ENCODE assay signal across 8 cellular contexts in genomic region chr2:207692206-207693065, GRCh38. TPM values are rescaled to one million over a fixed set of nuclear protein-coding genes. Genes with fewer than 3 reads are reported as not detected.
DNase-seq lines count a peak whose midpoint lies in the region; ATAC-seq, FAIRE-seq and TF ChIP-seq lines count a peak whose summit lies in the region.

No MANE protein-coding gene starts in this region.

- no peak for TF ChIP-seq POLR2A in H54 (IDR thresholded peaks at IDR 0.05; ENCODE audit: low read depth, low read length)

- ATAC-seq in GM21528 (IDR thresholded peaks at IDR 0.05; ENCODE audit: low FRiP score, unreplicated experiment): no peak
- no peak for ATAC-seq in HG03135 (IDR thresholded peaks at IDR 0.05; ENCODE audit: unreplicated experiment)

- peaks cover 30% of the 10 kb centered on the region for H3F3A ChIP-seq in PC-9 (ENCODE audit: insufficient read depth, low read depth)

- no peak overlapping the region for H3K27ac ChIP-seq in PC-9

- H3K4me3 ChIP-seq in PC-9: no peak overlapping the region

- peak; percentile 53; the same call in 1 of the 2 replicates for TF ChIP-seq CTCF in PC-9 (conservative IDR thresholded peaks at IDR 0.05)

- POLR2A ChIA-PET in PC-9 (lab: Charles Lee; ENCODE audit: unreplicated experiment): no interaction called here

- no peak overlapping the region for H3K4me2 ChIP-seq in PC-9

- FAIRE-seq in H54 (lab: Jason Lieb, UNC): peak; percentile 33

- H3K27me3 ChIP-seq in PC-9 (ENCODE audit: insufficient read depth, low read depth): no peaks in the 10 kb centered on the region

- BruUV-seq in PC-9 (replicated peaks; lab: Mats Ljungman, UMichigan): no TSS peak

- no peaks in the 10 kb centered on the region for H4K20me1 ChIP-seq in PC-9 (ENCODE audit: insufficient read depth)

- DNase-seq in CD1c-positive myeloid dendritic cell (ENCODE audit: extremely low spot score) (peak; percentile 70), H54 (ENCODE audit: insufficient read length, low spot score) (peak; percentile 38), PC-9 (no peak), iPS-NIHi11 (ENCODE audit: low spot score) (peak; percentile 74)
- DNase-seq in activated naive CD4-positive, alpha-beta T cell treated with Interleukin-2 at 50 U/mL for 16 hours: peak; percentile 43
- DNase-seq in stimulated activated CD8-positive, alpha-beta memory T cell treated with anti-CD3 and anti-CD28 coated beads, Interleukin-2, amount 100 ng/mL, for 1 hour (ENCODE audit: low read depth in 2 of 2): peak; percentile 9 to 34

- no peak overlapping the region for H2AFZ ChIP-seq in PC-9

- CTCF ChIA-PET in PC-9 (lab: Charles Lee): interaction anchor here (0.6 to 1.0 kb wide), 3 partner anchors 12 to 43 kb away, joined by 3 to 6 read pairs (median 3); no protein-coding TSS in a partner anchor

- no peaks in the 10 kb centered on the region for H3K36me3 ChIP-seq in PC-9 (ENCODE audit: low read depth)

- H3K9me2 ChIP-seq in PC-9 (ENCODE audit: insufficient read depth): no peaks in the 10 kb centered on the region

- no peaks in the 10 kb centered on the region for H3K9me3 ChIP-seq in PC-9 (ENCODE audit: insufficient read depth, low read depth)

- peaks cover 29% of the 10 kb centered on the region for H3K4me1 ChIP-seq in PC-9 (replicated peaks; ENCODE audit: insufficient read depth)

- intact Hi-C loops in PC-9 (cut with micrococcal nuclease; ENCODE audit: unreplicated experiment): no loop called here

- H3K79me2 ChIP-seq in PC-9 (ENCODE audit: low read depth): no peaks in the 10 kb centered on the region

RNA-seq across cellular contexts. Expression of gene CCNYL1, which starts 19.0 kb away (rescaled TPM):
- 21.8 and 24.8 TPM in 2 replicates for total RNA-seq in PC-9 (2021)

Comparison
In these comparisons a context has a peak if more than half of its experiments do, and no peak if none do; other contexts are left out.
1. DNase-seq: peak in CD1c-positive myeloid dendritic cell (single experiment), H54 (single experiment), activated naive CD4-positive, alpha-beta T cell treated with Interleukin-2 at 50 U/mL for 16 hours (single experiment), iPS-NIHi11 (single experiment) and stimulated activated CD8-positive, alpha-beta memory T cell treated with anti-CD3 and anti-CD28 coated beads, Interleukin-2, amount 100 ng/mL, for 1 hour (2 of 2); none in PC-9 (0 of 2).